In the genomic region with DNA sequence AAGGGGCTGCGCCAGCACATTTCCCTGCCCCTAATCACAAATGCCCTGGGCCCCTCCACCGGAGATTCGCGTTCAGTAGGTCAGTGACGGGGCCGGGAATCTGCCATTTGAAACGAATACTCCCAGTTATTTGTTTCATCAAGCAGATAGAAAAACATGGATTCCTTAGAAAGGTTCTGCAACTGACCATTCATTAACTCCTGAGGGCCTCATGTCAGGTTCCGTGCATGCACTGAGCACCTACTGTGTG, we compare ENCODE assay signal across 8 cellular contexts. TPM values are rescaled to one million over a fixed set of nuclear protein-coding genes. Genes with fewer than 3 reads are reported as not detected.
A peak's percentile ranks its signal among the peaks of the same experiment; 100 is the strongest.
DNase-seq lines count a peak whose midpoint lies in the region; ATAC-seq, FAIRE-seq and TF ChIP-seq lines count a peak whose summit lies in the region.

No MANE protein-coding gene starts in this region.

- DNase-seq in heart right ventricle: no peak
- DNase-seq in Right ventricle myocardium superior: no peak
- DNase-seq in keratinocyte (ENCODE audit: low read depth, low spot score): no peak
- DNase-seq in uterus: no peak
- DNase-seq in stimulated activated CD4-positive, alpha-beta T cell treated with anti-CD3 and anti-CD28 coated beads, Interleukin-15, amount 100 ng/mL, for 24 hours: no peak
- DNase-seq in SHP77 (lab: John Stamatoyannopoulos, UW): no peak
- no peak for DNase-seq in SKM-1 treated with dmso at 0.1 percent for 144 hours (lab: John Stamatoyannopoulos, UW; ENCODE audit: unreplicated experiment)

- H3K9me3 ChIP-seq in heart right ventricle: no peaks in the 10 kb centered on the region
- H3K9me3 ChIP-seq in SU-DHL-6 (ENCODE audit: insufficient read depth, low read length): no peaks in the 10 kb centered on the region
- no peaks in the 10 kb centered on the region for H3K9me3 ChIP-seq in keratinocyte (ENCODE audit: control insufficient read depth, low read depth, low read length)
- no peaks in the 10 kb centered on the region for H3K9me3 ChIP-seq in uterus

- H2AFZ ChIP-seq in SU-DHL-6 (ENCODE audit: low read depth, low read length, severe bottlenecking) (peak overlapping the region; percentile 50), keratinocyte (ENCODE audit: control insufficient read depth, low read length) (no peak overlapping the region)

- H3K9me2 ChIP-seq in SU-DHL-6 (replicated peaks; ENCODE audit: insufficient read depth, low read length): no peaks in the 10 kb centered on the region

- H3F3A ChIP-seq in SU-DHL-6 (ENCODE audit: insufficient read depth): peaks cover 27% of the 10 kb centered on the region

- TF ChIP-seq POLR2A in uterus (IDR thresholded peaks at IDR 0.05): no peak

- H3K4me2 ChIP-seq in SU-DHL-6 (ENCODE audit: low read depth, low read length, poor library complexity, severe bottlenecking) (peak overlapping the region; percentile 80), keratinocyte (ENCODE audit: control insufficient read depth, extremely low read depth, insufficient read depth, low read depth, low read length) (peak overlapping the region; percentile 87)

- peaks cover 5 to 47% (median 30%) of the 10 kb centered on the region in 9 donors for H3K4me1 ChIP-seq in heart right ventricle
- H3K4me1 ChIP-seq in keratinocyte (ENCODE audit: control insufficient read depth, extremely low read depth, insufficient read depth, low read length): peaks cover 26% of the 10 kb centered on the region
- H3K4me1 ChIP-seq in uterus: no peaks in the 10 kb centered on the region

- H3K4me3 ChIP-seq in heart right ventricle: peak overlapping the region in 9 of 10 donors; percentile 35 to 66 (median 54)
- H3K4me3 ChIP-seq in SU-DHL-6 (ENCODE audit: insufficient read depth, low read length, poor library complexity, severe bottlenecking): no peak overlapping the region
- peak overlapping the region in 2 of 3 experiments; percentile 10 to 31 for H3K4me3 ChIP-seq in keratinocyte (ENCODE audit: control insufficient read depth in 2 of 3, extremely low read depth in 1 of 3, insufficient read depth in 2 of 3, low read depth in 1 of 3, low read length in 3 of 3)
- peak overlapping the region; percentile 47 to 58 for H3K4me3 ChIP-seq in uterus

- TF ChIP-seq CTCF in heart right ventricle (IDR thresholded peaks at IDR 0.05): no peak
- no peak for TF ChIP-seq CTCF in SU-DHL-6 (IDR thresholded peaks at IDR 0.05; ENCODE audit: insufficient read depth, low read length, poor library complexity, severe bottlenecking)
- TF ChIP-seq CTCF in keratinocyte (optimal IDR thresholded peaks at IDR 0.05 in 1 of 3, IDR thresholded peaks at IDR 0.05 in 1 of 3, conservative IDR thresholded peaks at IDR 0.05 in 1 of 3; ENCODE audit: extremely low read depth in 1 of 3, insufficient read depth in 2 of 3, low read length in 3 of 3): no peak
- no peak for TF ChIP-seq CTCF in uterus (IDR thresholded peaks at IDR 0.05)

- peak in 7 of 8 donors; percentile 0 to 66 (median 33) for ATAC-seq in heart right ventricle
- no peak for ATAC-seq in Right ventricle myocardium superior (ENCODE audit: poor library complexity)

- dilution Hi-C loops in keratinocyte (cut with MboI; ENCODE audit: extremely low pct_ligation_motif_present, low sequenced_read_pairs): no loop called here

- 0 to 1% methylated on average over 8 of the region's 8 CpGs for WGBS in heart right ventricle, 2 donors

- H3K9ac ChIP-seq in SU-DHL-6 (ENCODE audit: low read length): peak overlapping the region; percentile 67; the same call in 1 of the 2 replicates
- peak overlapping the region; percentile 26 for H3K9ac ChIP-seq in keratinocyte (ENCODE audit: control insufficient read depth, extremely low read depth, insufficient read depth, low read length)

- no peak for FAIRE-seq in keratinocyte (lab: Jason Lieb, UNC)

- peaks cover 0 to 9% (median 0%) of the 10 kb centered on the region in 9 donors for H3K36me3 ChIP-seq in heart right ventricle
- H3K36me3 ChIP-seq in SU-DHL-6 (ENCODE audit: low read length): no peaks in the 10 kb centered on the region
- H3K36me3 ChIP-seq in keratinocyte (ENCODE audit: control insufficient read depth in 2 of 2, extremely low read depth in 1 of 2, insufficient read depth in 2 of 2, low read length in 2 of 2): no peaks in the 10 kb centered on the region
- no peaks in the 10 kb centered on the region for H3K36me3 ChIP-seq in uterus

- intact Hi-C loops in heart right ventricle (cut with DNase I) (loop anchor here in 5 of 10 donors (1.0 to 5.0 kb wide), 4 partner anchors 13 to 33 kb away; no protein-coding TSS in a partner anchor), Right ventricle myocardium superior (cut with DNase I) (no loop called here), uterus (cut with DNase I; ENCODE audit: low total_unique reads) (no loop called here)

- H3K27ac ChIP-seq in heart right ventricle (peak overlapping the region; percentile 66 to 95 (median 87)), SU-DHL-6 (ENCODE audit: low read depth, low read length) (peak overlapping the region; percentile 86), keratinocyte (ENCODE audit: control insufficient read depth, insufficient read depth, low read length) (peak overlapping the region; percentile 96), uterus (peak overlapping the region; percentile 94 to 99)

- no peaks in the 10 kb centered on the region for H3K9me1 ChIP-seq in keratinocyte (ENCODE audit: control insufficient read depth, extremely low read depth, insufficient read depth, low read length)

- H3K79me2 ChIP-seq in SU-DHL-6 (ENCODE audit: insufficient read depth, low read length) (no peaks in the 10 kb centered on the region), keratinocyte (ENCODE audit: control insufficient read depth, insufficient read depth, low read length) (no peaks in the 10 kb centered on the region)

- H4K20me1 ChIP-seq in SU-DHL-6 (ENCODE audit: low read depth, low read length) (no peaks in the 10 kb centered on the region), keratinocyte (ENCODE audit: control insufficient read depth, extremely low read depth, insufficient read depth, low read length) (no peaks in the 10 kb centered on the region)

- no peaks in the 10 kb centered on the region for H3K27me3 ChIP-seq in heart right ventricle
- H3K27me3 ChIP-seq in SU-DHL-6 (ENCODE audit: low read length): no peaks in the 10 kb centered on the region
- H3K27me3 ChIP-seq in keratinocyte (ENCODE audit: control insufficient read depth, extremely low read depth, insufficient read depth, low read length): no peaks in the 10 kb centered on the region
- H3K27me3 ChIP-seq in uterus: no peaks in the 10 kb centered on the region

RNA-seq across cellular contexts. Expression of gene UBC, which starts 25.6 kb away (rescaled TPM):
- total RNA-seq in heart right ventricle: 1,000 to 10,000 TPM; 1,161 to 1,913 (median 1,447) TPM
- 1,000 to 10,000 TPM; 1,225 to 1,619 TPM for polyA plus RNA-seq in heart right ventricle
- 1,120 TPM for total RNA-seq in Right ventricle myocardium superior
- 2,363 to 3,215 TPM (median 2,781 TPM) in 3 replicates for polyA plus RNA-seq in keratinocyte
- 909 TPM for polyA plus RNA-seq in keratinocyte (2011; ENCODE audit: low read depth)
- polyA plus RNA-seq in keratinocyte (2011; cell fraction: cytosol; rRNA removed): 2,585 and 2,764 TPM in 2 replicates
- 2,878 and 3,470 TPM in 2 replicates for polyA plus RNA-seq in keratinocyte (2011; cell fraction: nucleus; rRNA removed)
- polyA plus RNA-seq in keratinocyte (2012; ENCODE audit: low replicate concordance): 1,598 and 2,691 TPM in 2 replicates
- 1,499 to 2,738 TPM (median 1,537 TPM) in 3 replicates for polyA minus RNA-seq in keratinocyte
- polyA minus RNA-seq in keratinocyte (2011; cell fraction: cytosol; rRNA and poly(A)+ RNA removed): 715 TPM
- 471 and 865 TPM in 2 replicates for polyA minus RNA-seq in keratinocyte (2011; cell fraction: nucleus; rRNA and poly(A)+ RNA removed)
- 1,000 to 10,000 TPM in 2 of 4 donors, 100 to 1,000 TPM in 2; 821 to 1,719 (median 1,034) TPM for total RNA-seq in uterus

RNA-seq across cellular contexts. Expression of gene DHX37, which starts 48.9 kb away (rescaled TPM):
- total RNA-seq in heart right ventricle (10 to 100 TPM in 1 of 10 donors, 1 to 10 TPM in 9; 4.2 to 13.3 (median 5.9) TPM), Right ventricle myocardium superior (4.9 TPM), uterus (10 to 100 TPM in 2 of 4 donors, 1 to 10 TPM in 1, under 1 TPM in 1; 0.88 to 18.9 (median 7.2) TPM)
- polyA plus RNA-seq in heart right ventricle (1 to 10 TPM; 3.7 to 9.3 TPM), keratinocyte (6.6 to 12.7 TPM (median 7.7 TPM) in 3 replicates)
- polyA plus RNA-seq in keratinocyte (2011; ENCODE audit: low read depth): 6.0 TPM
- 4.4 and 8.6 TPM in 2 replicates for polyA plus RNA-seq in keratinocyte (2011; cell fraction: cytosol; rRNA removed)
- 16.1 and 20.6 TPM in 2 replicates for polyA plus RNA-seq in keratinocyte (2011; cell fraction: nucleus; rRNA removed)
- polyA plus RNA-seq in keratinocyte (2012; ENCODE audit: low replicate concordance): 6.1 and 16.6 TPM in 2 replicates
- polyA minus RNA-seq in keratinocyte: 9.4 to 46.5 TPM (median 11.7 TPM) in 3 replicates
- polyA minus RNA-seq in keratinocyte (2011; cell fraction: cytosol; rRNA and poly(A)+ RNA removed): 19.6 TPM
- 20.5 and 20.9 TPM in 2 replicates for polyA minus RNA-seq in keratinocyte (2011; cell fraction: nucleus; rRNA and poly(A)+ RNA removed)

RNA-seq across cellular contexts. Expression of gene BRI3BP, which starts 53.4 kb away (rescaled TPM):
- total RNA-seq in heart right ventricle (1 to 10 TPM; 3.2 to 4.9 (median 3.9) TPM), Right ventricle myocardium superior (3.5 TPM), uterus (1 to 10 TPM in 3 of 4 donors, under 1 TPM in 1; 0.59 to 8.9 (median 3.2) TPM)
- polyA plus RNA-seq in heart right ventricle (1 to 10 TPM; 1.3 to 1.5 TPM), keratinocyte (5.5 to 11.6 TPM (median 10.0 TPM) in 3 replicates)
- polyA plus RNA-seq in keratinocyte (2011; ENCODE audit: low read depth): 2.3 TPM
- polyA plus RNA-seq in keratinocyte (2011; cell fraction: cytosol; rRNA removed): 4.1 and 5.9 TPM in 2 replicates
- 7.9 and 9.1 TPM in 2 replicates for polyA plus RNA-seq in keratinocyte (2011; cell fraction: nucleus; rRNA removed)
- polyA plus RNA-seq in keratinocyte (2012; ENCODE audit: low replicate concordance): 4.8 and 11.2 TPM in 2 replicates
- 6.4 to 13.2 TPM (median 11.1 TPM) in 3 replicates for polyA minus RNA-seq in keratinocyte
- 8.2 TPM for polyA minus RNA-seq in keratinocyte (2011; cell fraction: cytosol; rRNA and poly(A)+ RNA removed)
- polyA minus RNA-seq in keratinocyte (2011; cell fraction: nucleus; rRNA and poly(A)+ RNA removed): 9.5 and 14.2 TPM in 2 replicates
